ENCODE assay signal across 25 cellular contexts in genomic region chr1:14590781-14591180, GRCh38. TPM values are rescaled to one million over a fixed set of nuclear protein-coding genes. Genes with fewer than 3 reads are reported as not detected.
DNase-seq lines count a peak whose midpoint lies in the region; ATAC-seq, FAIRE-seq and TF ChIP-seq lines count a peak whose summit lies in the region.
"Had no signal": no experiment of that assay in that cellular context is flagged by ENCODE, and none has a peak within 500 bp of the region (broad histone marks: within the 10 kb centered on the region; RNA-seq: fewer than 3 reads in every experiment).

No MANE protein-coding gene starts in this region.

- peak; percentile 19 for DNase-seq in ACHN
- DNase-seq in H7, result peak; percentile 41
- DNase-seq in SK-N-DZ (ENCODE audit: low spot score), result peak; percentile 34
- peak; percentile 71 for DNase-seq in islet precursor cell
- no peak for DNase-seq in HCEC 1CT
- no peak for DNase-seq in HTR-8/SVneo (ENCODE audit: insufficient read length, low spot score)
- DNase-seq in upper lobe of right lung, result no peak
- no peak for DNase-seq in Ammon's horn (ENCODE audit: low spot score)
- DNase-seq: activated CD4-positive, alpha-beta memory T cell treated with anti-CD3 and anti-CD28 coated beads for 36 hours; activated CD4-positive, CD25-positive, alpha-beta regulatory T cell; activated naive CD8-positive, alpha-beta T cell treated with anti-CD3 and anti-CD28 coated beads, Interleukin-2, amount 10 ng/mL, durations not matched to agents 7 days and 5 days; C1 segment of cervical spinal cord; caudate nucleus; EL; NCI-H1092 treated with DMSO at 0.1 percent for 48 hours; NCI-H187 treated with DMSO at 0.1 percent for 48 hours; NCI-H226; occipital lobe; Right ventricle myocardium superior had no signal

- H3K27me3 ChIP-seq in H7 (ENCODE audit: control insufficient read depth, insufficient read depth, low read length) (peaks cover 20% of the 10 kb centered on the region), upper lobe of right lung (peaks cover 7% of the 10 kb centered on the region)

- intact Hi-C loops in upper lobe of right lung (cut with DNase I), result no loop called here

- no peak overlapping the region for H3K27ac ChIP-seq in upper lobe of right lung
- H3K27ac ChIP-seq: suprapubic skin had no signal

- FAIRE-seq in HTR-8/SVneo (lab: Jason Lieb, UNC), result no peak
- FAIRE-seq: astrocyte, endometrium, GM19239 had no signal

- H3K9me3 ChIP-seq in upper lobe of right lung, result no peaks in the 10 kb centered on the region
- H3K9me3 ChIP-seq: suprapubic skin had no signal

- in situ Hi-C loops in ACHN (cut with HindIII; ENCODE audit: low pct_ligation_motif_present, low pct_unique_long_range_greater_than_20kb, low sequenced_read_pairs), result no loop called here

- no peak for TF ChIP-seq CTCF in upper lobe of right lung (IDR thresholded peaks at IDR 0.05)

- no peak for ATAC-seq in upper lobe of right lung
- ATAC-seq: stimulated activated effector memory CD8-positive, alpha-beta T cell treated with anti-CD3 and anti-CD28 coated beads, Interleukin-12 subunit alpha, Interleukin-12 subunit beta, amount 100 ng/mL, for 72 hours had no signal

- no peaks in the 10 kb centered on the region for H3K4me1 ChIP-seq in upper lobe of right lung
- H3K4me1 ChIP-seq: suprapubic skin had no signal

- H3K36me3 ChIP-seq in H7 (replicated peaks; ENCODE audit: control insufficient read depth, insufficient read depth, low read length) (no peaks in the 10 kb centered on the region), upper lobe of right lung (no peaks in the 10 kb centered on the region)
- H3K36me3 ChIP-seq: suprapubic skin had no signal

- H3K4me3 ChIP-seq in H7 (ENCODE audit: insufficient read depth, low read depth, low read length), result no peak overlapping the region
- H3K4me3 ChIP-seq in upper lobe of right lung, result no peak overlapping the region
- H3K4me3 ChIP-seq: smooth muscle cell, suprapubic skin had no signal

RNA-seq across cellular contexts. Expression of gene KAZN, which starts 7.7 kb away (rescaled TPM):
- total RNA-seq in H7 (2014; rRNA removed; shearing (Covaris generic)), result 6.9 and 11.5 TPM in 2 replicates
- 6.1 and 8.1 TPM in 2 replicates for polyA plus RNA-seq in SK-N-DZ (2014; cell fraction: cytosol; rRNA removed)
- 5.6 and 13.4 TPM in 2 replicates for polyA plus RNA-seq in SK-N-DZ (2014; cell fraction: nucleus; rRNA removed)
- total RNA-seq in upper lobe of right lung, result 33.5 TPM

Comparison
In these comparisons a context has a peak if more than half of its experiments do, and no peak if none do; other contexts are left out.
1. DNase-seq: peak in ACHN (single experiment), H7 (single experiment), SK-N-DZ (single experiment) and islet precursor cell (single experiment); none in HCEC 1CT (single experiment), HTR-8/SVneo (single experiment), upper lobe of right lung (single experiment) and Ammon's horn (single experiment).